Comparison of ENCODE assay signal across 13 cellular contexts in genomic region chr11:27215471-27216267, GRCh38.
DNase-seq lines count a peak whose midpoint lies in the region; ATAC-seq and TF ChIP-seq lines count a peak whose summit lies in the region.
"Had no signal": no experiment of that assay in that cellular context is flagged by ENCODE, and none has a peak within 500 bp of the region (broad histone marks: within the 10 kb centered on the region; RNA-seq: fewer than 3 reads in every experiment).

No MANE protein-coding gene starts in this region.

- H3K9me3 Mint-ChIP-seq in brain: peaks cover 0 to 7% (median 0%) of the 10 kb centered on the region in 5 experiments
- H3K9me3 Mint-ChIP-seq: activated CD4-positive, alpha-beta memory T cell treated with anti-CD3 and anti-CD28 coated beads, Interleukin-2, amount 10 ng/mL, durations not matched to agents 7 days and 5 days had no signal

- 83% methylated on average over 4 of the region's 6 CpGs for WGBS in right lobe of liver (ENCODE audit: insufficient coverage, low coverage, low lambda C conversion rate, missing lambda C conversion rate)
- 45 to 49% methylated on average over 6 of the region's 6 CpGs for WGBS in thyroid gland, 2 donors

- no peaks in the 10 kb centered on the region for H3K36me3 Mint-ChIP-seq in brain

- peak overlapping the region; percentile 55 to 96 (median 85) for H3K27ac Mint-ChIP-seq in brain
- H3K27ac Mint-ChIP-seq: activated CD4-positive, alpha-beta memory T cell treated with anti-CD3 and anti-CD28 coated beads, Interleukin-2, amount 10 ng/mL, durations not matched to agents 7 days and 5 days had no signal

- DNase-seq in NCI-H345 (lab: John Stamatoyannopoulos, UW) (peak; percentile 42), NCI-H345 treated with DMSO at 0.1 percent for 48 hours (lab: John Stamatoyannopoulos, UW; ENCODE audit: unreplicated experiment) (no peak), right lobe of liver (peak in 2 of 3 donors; percentile 21 to 45), thyroid gland (peak; percentile 69 to 73), AG20443 (ENCODE audit: low spot score) (no peak), kidney glomerular epithelial cell (lab: John Stamatoyannopoulos, UW) (no peak)
- DNase-seq: ACHN; activated CD4-positive, alpha-beta memory T cell treated with anti-CD3 and anti-CD28 coated beads, Interleukin-2, amount 10 ng/mL, durations not matched to agents 7 days and 5 days; NCI-H1436; stimulated activated CD4-positive, alpha-beta T cell treated with anti-CD3 and anti-CD28 coated beads, Interleukin-4, amount 100 ng/mL, for 1 hour had no signal

- H3K27me3 Mint-ChIP-seq in brain: peaks cover 6% of the 10 kb centered on the region

- intact Hi-C loops in right lobe of liver (cut with DNase I) (no loop called here), thyroid gland (cut with DNase I) (no loop called here)

- H3K9me3 ChIP-seq in right lobe of liver (no peaks in the 10 kb centered on the region), thyroid gland (no peaks in the 10 kb centered on the region)
- H3K9me3 ChIP-seq: SJSA1 had no signal

- H3K27ac ChIP-seq in right lobe of liver (no peak overlapping the region), thyroid gland (peak overlapping the region; percentile 27 to 61 (median 61))
- H3K27ac ChIP-seq: SJSA1 had no signal

- H3K4me3 ChIP-seq in right lobe of liver (no peak overlapping the region), thyroid gland (replicated peaks in 1 of 3) (no peak overlapping the region)
- H3K4me3 ChIP-seq: SJSA1 had no signal

- no peaks in the 10 kb centered on the region for H3K27me3 ChIP-seq in right lobe of liver
- H3K27me3 ChIP-seq in thyroid gland: no peaks in the 10 kb centered on the region
- H3K27me3 ChIP-seq: SJSA1 had no signal

- H3K36me3 ChIP-seq in right lobe of liver (no peaks in the 10 kb centered on the region), thyroid gland (no peaks in the 10 kb centered on the region)
- H3K36me3 ChIP-seq: SJSA1 had no signal

- H3K4me3 Mint-ChIP-seq in brain: peak overlapping the region in 2 of 5 experiments; percentile 3 to 10
- H3K4me3 Mint-ChIP-seq: activated CD4-positive, alpha-beta memory T cell treated with anti-CD3 and anti-CD28 coated beads, Interleukin-2, amount 10 ng/mL, durations not matched to agents 7 days and 5 days had no signal

- H3K4me1 ChIP-seq in right lobe of liver (no peaks in the 10 kb centered on the region), thyroid gland (peaks cover 24 to 35% of the 10 kb centered on the region in 2 donors)

- H3K4me1 Mint-ChIP-seq in brain: peaks cover 80% of the 10 kb centered on the region
- H3K4me1 Mint-ChIP-seq: activated CD4-positive, alpha-beta memory T cell treated with anti-CD3 and anti-CD28 coated beads, Interleukin-2, amount 10 ng/mL, durations not matched to agents 7 days and 5 days had no signal

- ATAC-seq in right lobe of liver (peak; percentile 50 to 74 (median 62)), GM18498 (IDR thresholded peaks at IDR 0.05; ENCODE audit: unreplicated experiment) (no peak)

- TF ChIP-seq POLR2A in right lobe of liver (IDR thresholded peaks at IDR 0.05) (no peak), thyroid gland (IDR thresholded peaks at IDR 0.05) (no peak)

- TF ChIP-seq CTCF in brain (conservative IDR thresholded peaks at IDR 0.05) (no peak), right lobe of liver (IDR thresholded peaks at IDR 0.05) (no peak), thyroid gland (IDR thresholded peaks at IDR 0.05) (no peak)

Comparison
In these comparisons a context has a peak if more than half of its experiments do, and no peak if none do; other contexts are left out.
1. DNase-seq: peak in NCI-H345 (single experiment), right lobe of liver (2 of 3) and thyroid gland (2 of 2); none in NCI-H345 treated with DMSO at 0.1 percent for 48 hours (single experiment), AG20443 (single experiment) and kidney glomerular epithelial cell (single experiment).
2. H3K27ac ChIP-seq: peak in thyroid gland (3 of 3); none in right lobe of liver (0 of 3).